8 cellular contexts compared by ENCODE assay signal in the genomic region with DNA sequence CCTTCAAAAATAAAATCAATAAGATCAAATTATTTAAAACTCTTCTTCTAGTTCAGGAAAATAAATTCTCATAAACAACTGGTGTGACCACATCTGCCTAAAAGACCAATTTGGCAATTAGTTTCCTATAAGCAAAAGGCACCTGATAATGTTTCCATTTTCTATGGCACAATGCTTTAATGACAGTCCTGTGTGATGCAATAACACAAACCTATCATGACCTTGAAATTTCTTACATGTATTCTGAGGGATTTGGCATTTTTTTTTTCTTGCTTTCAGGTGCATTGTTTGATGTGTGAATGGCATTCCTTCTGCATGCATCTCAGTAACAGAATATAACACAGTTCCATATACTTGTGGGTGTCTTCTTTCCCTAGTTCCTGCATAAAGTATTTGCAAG.
"Had no signal": no experiment of that assay in that cellular context is flagged by ENCODE, and none has a peak within 500 bp of the region (broad histone marks: within the 10 kb centered on the region; RNA-seq: fewer than 3 reads in every experiment).

No MANE protein-coding gene starts in this region.

- H3K9me3 ChIP-seq: HAP-1 had no signal

- H3K27ac ChIP-seq: GM23248, HL-60 had no signal

- H3K4me1 ChIP-seq: HAP-1 had no signal

- H3K36me3 ChIP-seq: HAP-1 had no signal

- H3K9ac ChIP-seq: GM23248 had no signal

- DNase-seq: GM23248, GOT3, H7, HFFc6, KG1 had no signal

- H3K4me3 ChIP-seq: GM23248, HAP-1 had no signal

- H2AFZ ChIP-seq: GM23248 had no signal

- ATAC-seq: HCT116 had no signal
